28 cellular contexts compared by ENCODE assay signal in the genomic region with DNA sequence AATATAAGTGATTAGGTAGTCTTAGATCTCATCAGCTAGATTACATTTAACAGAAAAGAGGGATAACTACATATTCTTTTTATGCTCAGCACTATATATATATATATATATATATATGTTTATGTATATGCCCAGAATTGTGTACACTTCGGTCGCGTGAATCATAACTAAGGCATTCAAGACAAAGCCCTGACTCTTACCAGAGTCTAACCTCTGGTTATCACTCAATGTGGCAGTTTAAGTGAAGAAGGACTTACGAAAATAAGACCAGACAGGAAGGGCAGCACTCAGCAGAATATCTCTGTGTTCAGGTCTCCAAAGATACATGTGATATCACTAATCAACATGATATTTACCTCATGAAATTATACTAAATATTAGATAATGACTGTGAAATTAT.
"Had no signal": no experiment of that assay in that cellular context is flagged by ENCODE, and none has a peak within 500 bp of the region (broad histone marks: within the 10 kb centered on the region; RNA-seq: fewer than 3 reads in every experiment).

No MANE protein-coding gene starts in this region.

- DNase-seq: left colon; left lung; lower lobe of right lung; mammary epithelial cell; mesenchymal stem cell; naive thymus-derived CD8-positive, alpha-beta T cell; nucleus accumbens; pancreas; posterior cingulate gyrus; retina; right cardiac atrium; stimulated activated CD4-positive, alpha-beta T cell treated with anti-CD3 and anti-CD28 coated beads, Interleukin-12 subunit alpha, Interleukin-12 subunit beta, amount 100 ng/mL, for 4 hours; stimulated activated CD4-positive, alpha-beta T cell treated with anti-CD3 and anti-CD28 coated beads, Interleukin-15, amount 100 ng/mL, for 24 hours; stimulated activated CD4-positive, alpha-beta T cell treated with anti-CD3 and anti-CD28 coated beads, Interleukin-2, amount 100 ng/mL, for 24 hours; stimulated activated CD4-positive, alpha-beta T cell treated with anti-CD3 and anti-CD28 coated beads, Interleukin-4, amount 100 ng/mL, for 1 hour; stimulated activated naive B cell treated with anti-CD40 and anti-IgM and Interleukin-4, amounts not matched to agents 10 μg/mL and 1 μg/mL and 100 μg/mL, for 72 hours; stimulated activated naive CD8-positive, alpha-beta T cell treated with anti-CD3 and anti-CD28 coated beads, Interleukin-15, Interleukin-2, amounts not matched to agents 100 U/mL and 50 U/mL, for 24 hours; stomach; tibial artery; trophoblast cell; upper lobe of right lung had no signal

- H3K36me3 ChIP-seq: left lung, lower lobe of right lung, pancreas, prostate gland, stomach, suprapubic skin, thoracic aorta, tibial artery, upper lobe of right lung had no signal

- FAIRE-seq: keratinocyte, pancreas, urothelium cell line had no signal

- H3K27ac ChIP-seq: left lung, lower lobe of right lung, pancreas, prostate gland, skin epidermis, stomach, suprapubic skin, thoracic aorta, tibial artery, upper lobe of right lung had no signal

- H3K27me3 ChIP-seq: left lung, pancreas, stomach, suprapubic skin, tibial artery, upper lobe of right lung had no signal

- H3K4me3 ChIP-seq: left lung, lower lobe of right lung, pancreas, prostate gland, skin epidermis, stomach, suprapubic skin, thoracic aorta, tibial artery, upper lobe of right lung had no signal

- H3K9me3 ChIP-seq: left lung, lower lobe of right lung, pancreas, prostate gland, stomach, suprapubic skin, thoracic aorta, tibial artery, upper lobe of right lung had no signal

- H3K4me1 ChIP-seq: left lung, lower lobe of right lung, pancreas, prostate gland, stomach, suprapubic skin, tibial artery, upper lobe of right lung had no signal

- ATAC-seq: left colon; left lung; lower lobe of right lung; naive thymus-derived CD8-positive, alpha-beta T cell; pancreas; right cardiac atrium; sciatic nerve; stimulated activated naive B cell treated with anti-CD40 and anti-IgM and Interleukin-4, amounts not matched to agents 10 μg/mL and 1 μg/mL and 100 μg/mL, for 72 hours; stimulated activated naive CD8-positive, alpha-beta T cell treated with anti-CD3 and anti-CD28 coated beads, Interleukin-15, Interleukin-2, amounts not matched to agents 100 U/mL and 50 U/mL, for 24 hours; upper lobe of right lung had no signal
